2 cellular contexts compared by ENCODE assay signal in the genomic region with DNA sequence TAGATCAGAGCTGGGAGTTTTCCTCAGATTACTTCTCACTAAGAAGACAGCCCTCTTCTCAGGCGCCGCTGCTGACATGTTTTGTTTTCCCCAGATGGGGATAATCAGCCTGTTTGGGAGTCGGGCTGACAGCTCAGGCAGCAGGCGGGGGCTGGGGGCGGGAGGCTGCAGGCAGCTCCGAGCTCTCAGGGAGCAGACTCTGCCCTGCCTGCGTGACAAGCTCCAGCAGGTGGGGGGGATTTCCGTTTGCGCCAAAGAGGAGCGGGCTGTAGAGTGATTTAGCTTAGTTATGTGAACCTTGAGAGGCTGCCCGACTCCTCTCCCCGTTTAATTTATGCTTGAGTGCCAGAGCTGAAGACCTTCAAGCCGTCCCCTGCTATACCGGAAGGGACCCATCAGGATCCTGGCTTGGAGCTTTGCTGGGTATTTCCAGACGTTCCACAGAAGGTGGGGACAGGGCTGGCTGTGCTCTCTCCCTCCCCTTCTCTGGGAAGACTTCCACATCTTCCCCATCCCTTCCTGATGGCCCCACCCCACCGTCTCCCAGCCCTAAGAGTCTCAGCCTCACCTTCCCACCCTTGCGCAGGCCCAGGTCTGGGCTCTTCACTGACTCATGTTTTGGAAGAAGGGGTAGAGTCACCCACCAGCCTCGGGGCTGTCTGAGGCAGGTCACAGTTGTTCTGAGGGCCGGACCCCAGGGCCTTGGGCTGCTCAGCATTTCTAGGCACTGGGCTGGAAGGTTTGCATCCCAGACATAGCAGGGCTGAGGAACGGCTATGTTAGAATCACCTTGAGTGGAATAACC.
A peak's percentile ranks its signal among the peaks of the same experiment; 100 is the strongest.
TF ChIP-seq lines count a peak whose summit lies in the region.

No MANE protein-coding gene starts in this region.

TF ChIP-seq in IMR-90, 13 proteins besides CTCF, POLR2A, EP300 and RAD21:
- TF ChIP-seq MAFK (IDR thresholded peaks at IDR 0.05; ENCODE audit: low read depth, low read length): no peak
- TF ChIP-seq NFE2L2 (IDR thresholded peaks at IDR 0.05; ENCODE audit: low read depth, low read length): no peak
- TF ChIP-seq, protein P1, sequence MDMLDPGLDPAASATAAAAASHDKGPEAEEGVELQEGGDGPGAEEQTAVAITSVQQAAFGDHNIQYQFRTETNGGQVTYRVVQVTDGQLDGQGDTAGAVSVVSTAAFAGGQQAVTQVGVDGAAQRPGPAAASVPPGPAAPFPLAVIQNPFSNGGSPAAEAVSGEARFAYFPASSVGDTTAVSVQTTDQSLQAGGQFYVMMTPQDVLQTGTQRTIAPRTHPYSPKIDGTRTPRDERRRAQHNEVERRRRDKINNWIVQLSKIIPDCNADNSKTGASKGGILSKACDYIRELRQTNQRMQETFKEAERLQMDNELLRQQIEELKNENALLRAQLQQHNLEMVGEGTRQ (IDR thresholded peaks at IDR 0.05; ENCODE audit: low read depth, low read length): no peak
- TF ChIP-seq MAZ (IDR thresholded peaks at IDR 0.05; ENCODE audit: borderline replicate concordance, low read depth, low read length): no peak
- TF ChIP-seq SMC3 (IDR thresholded peaks at IDR 0.05; ENCODE audit: low read depth, low read length): no peak
- no peak for TF ChIP-seq RFX5 (IDR thresholded peaks at IDR 0.05; ENCODE audit: low read depth, low read length)
- TF ChIP-seq, protein P2, sequence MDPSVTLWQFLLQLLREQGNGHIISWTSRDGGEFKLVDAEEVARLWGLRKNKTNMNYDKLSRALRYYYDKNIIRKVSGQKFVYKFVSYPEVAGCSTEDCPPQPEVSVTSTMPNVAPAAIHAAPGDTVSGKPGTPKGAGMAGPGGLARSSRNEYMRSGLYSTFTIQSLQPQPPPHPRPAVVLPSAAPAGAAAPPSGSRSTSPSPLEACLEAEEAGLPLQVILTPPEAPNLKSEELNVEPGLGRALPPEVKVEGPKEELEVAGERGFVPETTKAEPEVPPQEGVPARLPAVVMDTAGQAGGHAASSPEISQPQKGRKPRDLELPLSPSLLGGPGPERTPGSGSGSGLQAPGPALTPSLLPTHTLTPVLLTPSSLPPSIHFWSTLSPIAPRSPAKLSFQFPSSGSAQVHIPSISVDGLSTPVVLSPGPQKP (IDR thresholded peaks at IDR 0.05; ENCODE audit: borderline replicate concordance, low read depth, low read length): no peak
- TF ChIP-seq RCOR1 (IDR thresholded peaks at IDR 0.05; ENCODE audit: insufficient replicate concordance, low read length): no peak
- TF ChIP-seq CHD1 (IDR thresholded peaks at IDR 0.05; ENCODE audit: low read depth, low read length): no peak
- no peak for TF ChIP-seq CEBPB (IDR thresholded peaks at IDR 0.05; ENCODE audit: low read depth, low read length)
- no peak for TF ChIP-seq MXI1 (IDR thresholded peaks at IDR 0.05; ENCODE audit: borderline replicate concordance, low read depth, low read length)
- TF ChIP-seq BHLHE40 (IDR thresholded peaks at IDR 0.05; ENCODE audit: low read depth, low read length): no peak
- no peak for TF ChIP-seq FOS (IDR thresholded peaks at IDR 0.05; ENCODE audit: low read depth, low read length)
TF ChIP-seq in IMR-90: peak in this region for 0.

TF ChIP-seq in neural cell, 6 proteins besides CTCF, POLR2A, EP300 and RAD21:
- TF ChIP-seq POLR2AphosphoS5 (IDR thresholded peaks at IDR 0.05) (peak; percentile 93), TAF1 (IDR thresholded peaks at IDR 0.05; ENCODE audit: low read depth) (no peak), SMC3 (conservative IDR thresholded peaks at IDR 0.05; ENCODE audit: poor library complexity) (peak; percentile 29), MXI1 (conservative IDR thresholded peaks at IDR 0.05; ENCODE audit: poor library complexity, severe bottlenecking) (no peak), EZH2 (IDR thresholded peaks at IDR 0.05; ENCODE audit: borderline replicate concordance, insufficient read depth, low read length, poor library complexity, severe bottlenecking) (no peak), REST (IDR thresholded peaks at IDR 0.05; ENCODE audit: borderline replicate concordance) (no peak)
